In genomic region chr7:149237502-149237901, GRCh38 we compare ENCODE assay signal across 15 cellular contexts. TPM values are rescaled to one million over a fixed set of nuclear protein-coding genes. Genes with fewer than 3 reads are reported as not detected.
DNase-seq lines count a peak whose midpoint lies in the region; ATAC-seq and TF ChIP-seq lines count a peak whose summit lies in the region.
"Had no signal": no experiment of that assay in that cellular context is flagged by ENCODE, and none has a peak within 500 bp of the region (broad histone marks: within the 10 kb centered on the region; RNA-seq: fewer than 3 reads in every experiment).

No MANE protein-coding gene starts in this region.

- H3K9me3 ChIP-seq in SK-N-SH: peaks cover 4% of the 10 kb centered on the region; the same call in 1 of the 2 replicates
- peaks cover 5% of the 10 kb centered on the region; the same call in 1 of the 2 replicates for H3K9me3 ChIP-seq in PC-9 (ENCODE audit: insufficient read depth, low read depth)

- H3K79me2 ChIP-seq in SK-N-SH (ENCODE audit: insufficient read depth) (peaks cover 29% of the 10 kb centered on the region), PC-9 (ENCODE audit: low read depth) (peaks cover 30% of the 10 kb centered on the region)

- H3K4me1 ChIP-seq in SK-N-SH (ENCODE audit: control insufficient read depth in 1 of 2, insufficient read depth in 2 of 2, low read depth in 1 of 2, low read length in 1 of 2) (peaks cover 13 to 15% of the 10 kb centered on the region in 2 experiments), PC-9 (replicated peaks; ENCODE audit: insufficient read depth) (peaks cover 66% of the 10 kb centered on the region), foreskin keratinocyte (peaks cover 31% of the 10 kb centered on the region)

- H3K36me3 ChIP-seq in SK-N-SH (replicated peaks in 1 of 2; ENCODE audit: control insufficient read depth in 1 of 2, insufficient read depth in 2 of 2, low read length in 1 of 2): peaks cover 0 to 11% of the 10 kb centered on the region in 2 experiments
- H3K36me3 ChIP-seq in PC-9 (ENCODE audit: low read depth): peaks cover 5% of the 10 kb centered on the region; the same call in 1 of the 2 replicates

- no peak for TF ChIP-seq EP300 in SK-N-SH (IDR thresholded peaks at IDR 0.05; ENCODE audit: borderline replicate concordance in 1 of 2, low read depth in 1 of 2, low read length in 1 of 2)

- H2AFZ ChIP-seq in SK-N-SH (ENCODE audit: low read depth): 0 out of 2 replicates have a peak overlapping the region, but pooled peaks have one; percentile 70
- no peak overlapping the region for H2AFZ ChIP-seq in PC-9

- peaks cover 37% of the 10 kb centered on the region for H3K4me1 Mint-ChIP-seq in Calu3 (ENCODE audit: low read depth, unreplicated experiment)
- H3K4me1 Mint-ChIP-seq in neural crest cell: peaks cover 11% of the 10 kb centered on the region

- H3F3A ChIP-seq in SK-N-SH (replicated peaks; ENCODE audit: insufficient read depth) (peaks cover 38% of the 10 kb centered on the region), PC-9 (ENCODE audit: insufficient read depth, low read depth) (peaks cover 46% of the 10 kb centered on the region)

- TF ChIP-seq CTCF in SK-N-SH (IDR thresholded peaks at IDR 0.05) (no peak), Calu3 (IDR thresholded peaks at IDR 0.05; ENCODE audit: unreplicated experiment) (no peak), PC-9 (conservative IDR thresholded peaks at IDR 0.05) (no peak), neural crest cell (conservative IDR thresholded peaks at IDR 0.05) (no peak), foreskin keratinocyte (conservative IDR thresholded peaks at IDR 0.05) (no peak)

- CTCF ChIA-PET in SK-N-SH (lab: Yijun Ruan, JAX) (interaction anchor here (0.7 to 1.1 kb wide), 2 partner anchors 19 to 111 kb away, joined by 3 read pairs; partner anchors contain the start of gene ZNF425), Calu3 (lab: Charles Lee) (interaction anchor here (1.1 kb wide), 1 partner anchor 41 kb away, joined by 3 read pairs; no protein-coding TSS in a partner anchor), PC-9 (lab: Charles Lee) (no interaction called here)

- H3K4me3 ChIP-seq in SK-N-SH (ENCODE audit: low read depth in 2 of 2, low read length in 1 of 2) (no peak overlapping the region), PC-9 (no peak overlapping the region)

- H3K27ac ChIP-seq in SK-N-SH (ENCODE audit: low read depth in 2 of 2, low read length in 1 of 2) (peak overlapping the region in 1 of 2 experiments; percentile 43; a peak in 2 of 4 replicates), PC-9 (peak overlapping the region; percentile 67), foreskin keratinocyte (no peak overlapping the region)
- H3K27ac ChIP-seq: C4-2B had no signal

- WGBS in SK-N-SH (ENCODE audit: low lambda C conversion rate): 66% methylated on average over 7 of the region's 7 CpGs

- H3K9me2 ChIP-seq in SK-N-SH (no peaks in the 10 kb centered on the region), PC-9 (ENCODE audit: insufficient read depth) (no peaks in the 10 kb centered on the region)

- H3K9me3 Mint-ChIP-seq in Calu3 (ENCODE audit: low read depth, unreplicated experiment) (peaks cover 3% of the 10 kb centered on the region), neural crest cell (no peaks in the 10 kb centered on the region)

- H3K27ac Mint-ChIP-seq in Calu3 (ENCODE audit: unreplicated experiment) (peak overlapping the region; percentile 97), neural crest cell (ENCODE audit: unreplicated experiment) (no peak overlapping the region)

- intact Hi-C loops in Calu3 (cut with micrococcal nuclease; ENCODE audit: unreplicated experiment): no loop called here
- intact Hi-C loops in PC-9 (cut with micrococcal nuclease; ENCODE audit: unreplicated experiment): no loop called here

- BruUV-seq in Calu3 (replicated peaks; lab: Mats Ljungman, UMichigan): no TSS peak
- no TSS peak for BruUV-seq in PC-9 (replicated peaks; lab: Mats Ljungman, UMichigan)

- no peak for TF ChIP-seq RAD21 in SK-N-SH (IDR thresholded peaks at IDR 0.05; ENCODE audit: low read length)

- peaks cover 31% of the 10 kb centered on the region for H3K36me3 Mint-ChIP-seq in Calu3 (ENCODE audit: insufficient read depth, unreplicated experiment)
- peaks cover 5% of the 10 kb centered on the region for H3K36me3 Mint-ChIP-seq in neural crest cell (ENCODE audit: low read depth)

- H3K9ac ChIP-seq in SK-N-SH: no peak overlapping the region

- ATAC-seq in SK-N-SH treated with all-trans-retinoic acid at 6 μM for 48 hours: no peak
- no peak for ATAC-seq in foreskin keratinocyte
- no peak for ATAC-seq in HG03378 (IDR thresholded peaks at IDR 0.05; ENCODE audit: unreplicated experiment)

- no peaks in the 10 kb centered on the region for H4K20me1 ChIP-seq in SK-N-SH (ENCODE audit: insufficient read depth)
- 0 out of 2 replicates have a peak, but pooled peaks cover 6% of the 10 kb centered on the region for H4K20me1 ChIP-seq in PC-9 (ENCODE audit: insufficient read depth)

- H3K4me3 Mint-ChIP-seq in Calu3 (ENCODE audit: low read depth, unreplicated experiment): peak overlapping the region; percentile 51
- peak overlapping the region; percentile 56 for H3K4me3 Mint-ChIP-seq in neural crest cell

- DNase-seq in SK-N-SH (peak; percentile 42), Calu3 (no peak), PC-9 (no peak), neural crest cell (ENCODE audit: low read depth, low spot score) (no peak), foreskin keratinocyte (no peak), AG20443 (ENCODE audit: low spot score) (no peak)
- DNase-seq: MM.1S, NCI-H1105, NCI-H187, NCI-H2171 treated with DMSO at 0.1 percent for 48 hours, NCI-H446 treated with DMSO at 0.1 percent for 48 hours, SHP77 treated with DMSO at 0.1 percent for 48 hours had no signal

- H3K4me2 ChIP-seq in SK-N-SH (no peak overlapping the region), PC-9 (peak overlapping the region; percentile 93)

- H3K27me3 ChIP-seq in SK-N-SH (ENCODE audit: insufficient read depth) (no peaks in the 10 kb centered on the region), PC-9 (ENCODE audit: insufficient read depth, low read depth) (no peaks in the 10 kb centered on the region), foreskin keratinocyte (no peaks in the 10 kb centered on the region)

- H3K27me3 Mint-ChIP-seq in Calu3 (ENCODE audit: unreplicated experiment) (no peaks in the 10 kb centered on the region), neural crest cell (ENCODE audit: low read depth) (peaks cover 39% of the 10 kb centered on the region)

- POLR2A ChIA-PET in SK-N-SH (lab: Yijun Ruan, JAX) (no interaction called here), PC-9 (lab: Charles Lee; ENCODE audit: unreplicated experiment) (no interaction called here)

TF ChIP-seq in SK-N-SH, 30 proteins besides CTCF, POLR2A, EP300 and RAD21 (continues in another document):
- TF ChIP-seq RFX5 (IDR thresholded peaks at IDR 0.05; ENCODE audit: low read length): peak; percentile 77

TF ChIP-seq in SK-N-SH treated with all-trans-retinoic acid at 6 μM for 48 hours, 23 proteins besides CTCF, POLR2A, EP300 and RAD21:
- TF ChIP-seq RARB (CRISPR knock-in tag; IDR thresholded peaks at IDR 0.05): no peak
- no peak for TF ChIP-seq POU6F1 (CRISPR knock-in tag; IDR thresholded peaks at IDR 0.05; ENCODE audit: borderline replicate concordance, low read depth)
- no peak for TF ChIP-seq TOX (CRISPR knock-in tag; IDR thresholded peaks at IDR 0.05; ENCODE audit: borderline replicate concordance)
- no peak for TF ChIP-seq ZNF565 (CRISPR knock-in tag; conservative IDR thresholded peaks at IDR 0.05; ENCODE audit: low read depth)
- TF ChIP-seq BACH2 (CRISPR knock-in tag; IDR thresholded peaks at IDR 0.05; ENCODE audit: borderline replicate concordance): no peak
- TF ChIP-seq TCF4 (CRISPR knock-in tag; IDR thresholded peaks at IDR 0.05; ENCODE audit: borderline replicate concordance): no peak

RNA-seq across cellular contexts. Expression of gene ZNF212, which starts 1.9 kb away (rescaled TPM):
- polyA plus RNA-seq in SK-N-SH (2012; rRNA removed) (9.3 and 11.5 TPM in 2 replicates), foreskin keratinocyte (6.1 and 6.5 TPM in 2 replicates)
- 5.7 and 7.0 TPM in 2 replicates for polyA plus RNA-seq in SK-N-SH (2012; cell fraction: cytosol; rRNA removed)
- polyA plus RNA-seq in SK-N-SH (2012; cell fraction: nucleus; rRNA removed): 41.8 and 45.0 TPM in 2 replicates
- total RNA-seq in Calu3 (2022) (17.2 and 18.5 TPM in 2 replicates), PC-9 (2021) (16.9 and 22.3 TPM in 2 replicates), neural crest cell (15.8 and 15.9 TPM in 2 replicates), foreskin keratinocyte (7.2 and 7.5 TPM in 2 replicates)

RNA-seq across cellular contexts. Expression of gene ZNF783, which starts 24.5 kb away (rescaled TPM):
- polyA plus RNA-seq in SK-N-SH (2012; rRNA removed) (12.5 and 16.4 TPM in 2 replicates), foreskin keratinocyte (3.6 and 4.0 TPM in 2 replicates)
- 3.8 and 6.2 TPM in 2 replicates for polyA plus RNA-seq in SK-N-SH (2012; cell fraction: cytosol; rRNA removed)
- polyA plus RNA-seq in SK-N-SH (2012; cell fraction: nucleus; rRNA removed): 104 and 108 TPM in 2 replicates
- total RNA-seq in Calu3 (2022) (17.8 and 18.1 TPM in 2 replicates), PC-9 (2021) (15.8 and 22.2 TPM in 2 replicates), neural crest cell (15.3 and 18.0 TPM in 2 replicates), foreskin keratinocyte (7.4 and 7.5 TPM in 2 replicates)

RNA-seq across cellular contexts. Expression of gene ZNF282, which starts 42.2 kb away (rescaled TPM):
- 15.0 and 17.9 TPM in 2 replicates for polyA plus RNA-seq in SK-N-SH (2012; rRNA removed)
- polyA plus RNA-seq in SK-N-SH (2012; cell fraction: cytosol; rRNA removed): 7.0 and 10.8 TPM in 2 replicates
- polyA plus RNA-seq in SK-N-SH (2012; cell fraction: nucleus; rRNA removed): 32.3 and 36.8 TPM in 2 replicates
- total RNA-seq in Calu3 (2022): 40.3 and 45.2 TPM in 2 replicates
- 32.5 and 35.9 TPM in 2 replicates for total RNA-seq in PC-9 (2021)
- total RNA-seq in neural crest cell: 31.8 TPM in 2 replicates
- total RNA-seq in foreskin keratinocyte: 25.4 and 30.7 TPM in 2 replicates
- polyA plus RNA-seq in foreskin keratinocyte: 19.2 and 20.9 TPM in 2 replicates
